Comparison of ENCODE assay signal across 33 cellular contexts in genomic region chr10:18060217-18060616, GRCh38.
DNase-seq lines count a peak whose midpoint lies in the region; ATAC-seq, FAIRE-seq and TF ChIP-seq lines count a peak whose summit lies in the region.
"Had no signal": no experiment of that assay in that cellular context is flagged by ENCODE, and none has a peak within 500 bp of the region (broad histone marks: within the 10 kb centered on the region; RNA-seq: fewer than 3 reads in every experiment).

No MANE protein-coding gene starts in this region.

- H3K4me1 ChIP-seq in H1 (replicated peaks in 1 of 4; ENCODE audit: control insufficient read depth in 3 of 4, insufficient read depth in 4 of 4, low read length in 3 of 4) (no peaks in the 10 kb centered on the region), heart right ventricle (peaks cover 0 to 9% (median 0%) of the 10 kb centered on the region in 9 donors), mesendoderm (ENCODE audit: control insufficient read depth, low read depth, low read length) (no peaks in the 10 kb centered on the region)
- H3K4me1 ChIP-seq: gastrocnemius medialis, psoas muscle had no signal

- no peak overlapping the region for H3K14ac ChIP-seq in H1 (ENCODE audit: insufficient read length)

- no peak for TF ChIP-seq RAD21 in H1 (IDR thresholded peaks at IDR 0.05 in 1 of 2, conservative IDR thresholded peaks at IDR 0.05 in 1 of 2; ENCODE audit: low read depth in 2 of 2, low read length in 2 of 2)

- peaks cover under 1% of the 10 kb centered on the region; the same call in 1 of the 2 replicates for H3K9me3 ChIP-seq in AG04450 (ENCODE audit: control insufficient read depth, insufficient read depth, low read length)
- H3K9me3 ChIP-seq in H1 (ENCODE audit: insufficient read depth in 2 of 2, low read depth in 1 of 2, low read length in 1 of 2), result no peaks in the 10 kb centered on the region
- peaks cover 0 to 17% (median 0%) of the 10 kb centered on the region in 11 donors for H3K9me3 ChIP-seq in heart right ventricle
- H3K9me3 ChIP-seq: gastrocnemius medialis had no signal

- no peaks in the 10 kb centered on the region for H3K36me3 ChIP-seq in H1 (ENCODE audit: control insufficient read depth in 2 of 4, insufficient read depth in 4 of 4, low read length in 3 of 4)
- H3K36me3 ChIP-seq in heart right ventricle, result no peaks in the 10 kb centered on the region
- no peaks in the 10 kb centered on the region for H3K36me3 ChIP-seq in mesendoderm (ENCODE audit: control insufficient read depth, insufficient read depth, low read length)
- H3K36me3 ChIP-seq: gastrocnemius medialis had no signal

- H3K4me3 ChIP-seq in AG04450 (ENCODE audit: low read depth, low read length), result no peak overlapping the region; the same call in 1 of the 2 replicates
- H3K4me3 ChIP-seq in H1 (ENCODE audit: extremely low read depth in 1 of 4, insufficient read depth in 2 of 4, low read depth in 3 of 4, low read length in 4 of 4), result no peak overlapping the region
- H3K4me3 ChIP-seq in heart right ventricle, result no peak overlapping the region
- H3K4me3 ChIP-seq in mesendoderm (ENCODE audit: low read length), result no peak overlapping the region
- H3K4me3 ChIP-seq: gastrocnemius medialis, K562, psoas muscle had no signal

- H3K23me2 ChIP-seq in H1 (ENCODE audit: low read depth, low read length), result no peaks in the 10 kb centered on the region

- H3K4ac ChIP-seq in H1 (replicated peaks; ENCODE audit: insufficient read length, low read depth, low read length), result no peak overlapping the region
- H3K4ac ChIP-seq in mesendoderm (ENCODE audit: low read depth, low read length), result no peak overlapping the region

- H3K23ac ChIP-seq in H1 (ENCODE audit: insufficient read length), result no peak overlapping the region
- H3K23ac ChIP-seq in mesendoderm (ENCODE audit: low read length), result no peak overlapping the region

- no peak overlapping the region for H3K4me2 ChIP-seq in H1 (ENCODE audit: insufficient read depth in 1 of 2, low read depth in 2 of 2, low read length in 2 of 2)
- no peak overlapping the region for H3K4me2 ChIP-seq in mesendoderm (ENCODE audit: low read length)

- in situ Hi-C loops in GM13977 (cut with MboI; ENCODE audit: low pct_unique_long_range_greater_than_20kb, low sequenced_read_pairs, unreplicated experiment), result no loop called here

- H4K20me1 ChIP-seq in H1 (replicated peaks in 1 of 2; ENCODE audit: control insufficient read depth in 1 of 2, insufficient read depth in 2 of 2, low read length in 2 of 2), result no peaks in the 10 kb centered on the region

- H2BK5ac ChIP-seq in H1 (ENCODE audit: low read depth, low read length), result no peak overlapping the region
- H2BK5ac ChIP-seq in mesendoderm (ENCODE audit: low read length), result no peak overlapping the region

- POLR2A ChIA-PET in AG04450 (lab: Yijun Ruan, JAX) (interaction anchor here (1.2 to 1.7 kb wide), 2 partner anchors 15 to 19 kb away, joined by 5 read pairs; no protein-coding TSS in a partner anchor), H1 (lab: Charles Lee; ENCODE audit: partially characterized antibody) (no interaction called here)

- H3K27me3 ChIP-seq in AG04450 (ENCODE audit: control insufficient read depth, insufficient read depth, low read length) (no peaks in the 10 kb centered on the region), H1 (replicated peaks in 1 of 4; ENCODE audit: control insufficient read depth in 3 of 4, extremely low read depth in 1 of 4, insufficient read depth in 3 of 4, low read length in 3 of 4) (no peaks in the 10 kb centered on the region), heart right ventricle (no peaks in the 10 kb centered on the region), mesendoderm (ENCODE audit: insufficient read depth, low read length, poor library complexity) (no peaks in the 10 kb centered on the region)
- H3K27me3 ChIP-seq: gastrocnemius medialis had no signal

- H2AFZ ChIP-seq in H1 (ENCODE audit: low read length), result peak overlapping the region; percentile 68; the same call in 1 of the 2 replicates

- TF ChIP-seq EP300 in H1 (IDR thresholded peaks at IDR 0.05; ENCODE audit: borderline replicate concordance in 1 of 2, low read depth in 2 of 2, low read length in 2 of 2), result no peak

- H3K79me1 ChIP-seq in H1 (ENCODE audit: low read depth, low read length) (no peaks in the 10 kb centered on the region), mesendoderm (ENCODE audit: low read length) (no peaks in the 10 kb centered on the region)

- 91% methylated on average over 12 of the region's 12 CpGs; no CpG with 5 or more reads in 1 of the 2 experiments for WGBS in H1 (ENCODE audit: extremely low coverage in 1 of 2, insufficient coverage in 1 of 2, insufficient read length in 1 of 2, insufficient replicate concordance in 2 of 2, low coverage in 1 of 2, low lambda C conversion rate in 2 of 2, missing lambda C conversion rate in 1 of 2), 2 experiments
- 31 to 38% methylated on average over 12 of the region's 12 CpGs for WGBS in heart right ventricle, 2 donors
- no CpG with 5 or more reads among the region's 12 CpGs for WGBS in mesendoderm (ENCODE audit: extremely low coverage, insufficient coverage, low lambda C conversion rate)

- CTCF ChIA-PET in AG04450 (lab: Charles Lee) (interaction anchor here (0.6 to 2.0 kb wide), 4 partner anchors 143 to 156 kb away, joined by 3 to 7 read pairs (median 4); no protein-coding TSS in a partner anchor), H1 (lab: Charles Lee; ENCODE audit: partially characterized antibody) (interaction anchor here (1.0 to 1.6 kb wide), 3 partner anchors 10 to 323 kb away, joined by 3 to 6 read pairs (median 5); no protein-coding TSS in a partner anchor)

- no peak overlapping the region; the same call in 1 of the 2 replicates for H4K8ac ChIP-seq in H1 (ENCODE audit: extremely low read depth, insufficient read depth, low read length)
- H4K8ac ChIP-seq in mesendoderm (ENCODE audit: low read depth, low read length), result no peak overlapping the region

- no peak overlapping the region for H3K27ac ChIP-seq in AG04450 (ENCODE audit: low read depth, low read length)
- no peak overlapping the region for H3K27ac ChIP-seq in H1 (ENCODE audit: low read depth, low read length)
- H3K27ac ChIP-seq in heart right ventricle, result peak overlapping the region in 4 of 10 donors; percentile 21 to 66 (median 48)
- no peak overlapping the region for H3K27ac ChIP-seq in mesendoderm (ENCODE audit: low read depth, low read length)
- H3K27ac ChIP-seq: gastrocnemius medialis, psoas muscle had no signal

- H2AK5ac ChIP-seq in H1 (ENCODE audit: low read depth, low read length) (no peak overlapping the region), mesendoderm (ENCODE audit: low read length) (no peak overlapping the region)

- H3K9ac ChIP-seq in H1 (replicated peaks in 1 of 4; ENCODE audit: extremely low read depth in 1 of 4, low read depth in 3 of 4, low read length in 3 of 4), result no peak overlapping the region
- no peak overlapping the region for H3K9ac ChIP-seq in mesendoderm (ENCODE audit: low read length)

- H3K79me2 ChIP-seq in H1 (ENCODE audit: control insufficient read depth in 1 of 2, insufficient read depth in 2 of 2, low read length in 2 of 2), result no peaks in the 10 kb centered on the region
- H3K79me2 ChIP-seq in mesendoderm (ENCODE audit: control insufficient read depth, insufficient read depth, low read length), result no peaks in the 10 kb centered on the region

- TF ChIP-seq CTCF in AG04450 (IDR thresholded peaks at IDR 0.05; ENCODE audit: low read depth, low read length), result no peak
- TF ChIP-seq CTCF in H1 (IDR thresholded peaks at IDR 0.05; ENCODE audit: control extremely low read depth in 1 of 3, insufficient read depth in 1 of 3, low read depth in 1 of 3, low read length in 3 of 3), result no peak
- TF ChIP-seq CTCF in heart right ventricle (IDR thresholded peaks at IDR 0.05), result no peak
- no peak for TF ChIP-seq CTCF in GM13977 (IDR thresholded peaks at IDR 0.05; ENCODE audit: extremely low read depth, insufficient read depth, missing control alignments)

- H2BK120ac ChIP-seq in H1 (replicated peaks; ENCODE audit: low read depth, low read length), result no peak overlapping the region
- no peak overlapping the region for H2BK120ac ChIP-seq in mesendoderm (ENCODE audit: low read depth, low read length)

- no peak overlapping the region for H4K91ac ChIP-seq in H1 (replicated peaks; ENCODE audit: insufficient read length, low read length)

- H3K56ac ChIP-seq in H1 (replicated peaks; ENCODE audit: insufficient read length, low read depth, low read length) (no peak overlapping the region), mesendoderm (ENCODE audit: low read length) (no peak overlapping the region)

- peak; percentile 24 for DNase-seq in AG04450 (ENCODE audit: low read depth, low spot score)
- no peak for DNase-seq in H1 (ENCODE audit: low read depth in 1 of 2, low spot score in 2 of 2)
- peak; percentile 40 to 50 for DNase-seq in heart right ventricle
- peak; percentile 39 for DNase-seq in mesendoderm
- no peak for DNase-seq in GM13977 (ENCODE audit: low spot score)
- no peak for DNase-seq in NCI-H2081 (lab: John Stamatoyannopoulos, UW)
- DNase-seq in DMS79 treated with DMSO at 0.1 percent for 48 hours (lab: John Stamatoyannopoulos, UW), result no peak
- DNase-seq in stimulated activated CD4-positive, alpha-beta T cell treated with anti-CD3 and anti-CD28 coated beads, Interleukin-2, amount 100 ng/mL, for 24 hours, result no peak
- DNase-seq: activated CD4-positive, alpha-beta T cell treated with anti-CD3 and anti-CD28 coated beads, Interleukin-2, amount 10 ng/mL, durations not matched to agents 7 days and 5 days; activated gamma-delta T cell; activated T-cell treated with anti-CD3 and anti-CD28 coated beads, Interleukin-2, amount 50 U/mL, for 24 hours; CD8-positive, alpha-beta T cell; DMS 273 treated with DMSO at 0.1 percent for 48 hours; erythroblast; gastrocnemius medialis; H7; naive B cell; NCI-H1092 treated with DMSO at 0.1 percent for 48 hours; NCI-H187 treated with DMSO at 0.1 percent for 48 hours; NCI-H524 treated with DMSO at 0.1 percent for 48 hours; psoas muscle; SHP77 treated with DMSO at 0.1 percent for 48 hours; stimulated activated CD8-positive, alpha-beta memory T cell treated with anti-CD3 and anti-CD28 coated beads, Interleukin-4, amount 100 ng/mL, for 48 hours; stimulated activated naive CD8-positive, alpha-beta T cell treated with anti-CD3 and anti-CD28 coated beads, Interleukin-15, amount 100 ng/mL, for 72 hours; SW 1271; T1000; trophoblast cell had no signal

- intact Hi-C loops in heart right ventricle (cut with DNase I), result no loop called here

- peak; percentile 35 to 89 (median 72) for ATAC-seq in heart right ventricle
- ATAC-seq: CD8-positive, alpha-beta T cell; gastrocnemius medialis; K562; psoas muscle; stimulated activated naive CD8-positive, alpha-beta T cell treated with anti-CD3 and anti-CD28 coated beads, Interleukin-15, amount 100 ng/mL, for 72 hours; WTC11 had no signal

- H4K5ac ChIP-seq in H1 (ENCODE audit: insufficient read length, low read depth, low read length) (no peak overlapping the region), mesendoderm (ENCODE audit: low read length) (no peak overlapping the region)

- no peak overlapping the region for H3K18ac ChIP-seq in H1 (ENCODE audit: extremely low read depth, low read length)
- H3K18ac ChIP-seq in mesendoderm (ENCODE audit: low read length), result no peak overlapping the region

- no peak for TF ChIP-seq POLR2A in H1 (IDR thresholded peaks at IDR 0.05; ENCODE audit: control extremely low read depth in 1 of 2, low read depth in 2 of 2, low read length in 2 of 2)

- H2BK12ac ChIP-seq in H1 (ENCODE audit: low read depth, low read length), result no peak overlapping the region

- H2BK20ac ChIP-seq in H1 (ENCODE audit: low read length), result no peak overlapping the region

- 0 out of 2 replicates have a peak overlapping the region, but pooled peaks have one; percentile 18 for H2BK15ac ChIP-seq in H1 (ENCODE audit: low read length)
- no peak overlapping the region for H2BK15ac ChIP-seq in mesendoderm (replicated peaks; ENCODE audit: low read depth)

- no peak for FAIRE-seq in H1 (lab: Jason Lieb, UNC)
- FAIRE-seq: A204.1, G401.6, GM19239, K562, keratinocyte had no signal

Comparison
In these comparisons a context has a peak if more than half of its experiments do, and no peak if none do; other contexts are left out.
1. DNase-seq: peak in AG04450 (single experiment), heart right ventricle (2 of 2) and mesendoderm (single experiment); none in H1 (0 of 2), GM13977 (single experiment), NCI-H2081 (0 of 2), DMS79 treated with DMSO at 0.1 percent for 48 hours (single experiment) and stimulated activated CD4-positive, alpha-beta T cell treated with anti-CD3 and anti-CD28 coated beads, Interleukin-2, amount 100 ng/mL, for 24 hours (0 of 2).